ENCODE assay signal across 34 cellular contexts in genomic region chr20:47883186-47883585, GRCh38.
"Had no signal": no experiment of that assay in that cellular context is flagged by ENCODE, and none has a peak within 500 bp of the region (broad histone marks: within the 10 kb centered on the region; RNA-seq: fewer than 3 reads in every experiment).

No MANE protein-coding gene starts in this region.

- ATAC-seq: activated CD8-positive, alpha-beta T cell treated with anti-CD3 and anti-CD28 coated beads for 36 hours; activated naive CD4-positive, alpha-beta T cell treated with anti-CD3 and anti-CD28 coated beads, Interleukin-2, amount 50 U/mL, for 72 hours; activated T-cell treated with anti-CD3 and anti-CD28 coated beads, Interleukin-2, amount 50 U/mL, for 4 hours; activated T-cell treated with anti-CD3 and anti-CD28 coated beads, Interleukin-2, amount 50 U/mL, for 72 hours; activated T-helper 17 cell treated with anti-CD3 and anti-CD28 coated beads, Interleukin-2, amount 50 U/mL, for 72 hours; body of pancreas had no signal

- H3K9me3 ChIP-seq: adrenal gland, body of pancreas, breast epithelium had no signal

- FAIRE-seq: astrocyte, TTC549 had no signal

- H3K4me3 ChIP-seq: adrenal gland, body of pancreas, breast epithelium had no signal

- H3K27me3 ChIP-seq: adrenal gland, body of pancreas, brain microvascular endothelial cell, breast epithelium had no signal

- H3K4me1 ChIP-seq: adrenal gland, body of pancreas, breast epithelium had no signal

- H3K36me3 ChIP-seq: adrenal gland, brain microvascular endothelial cell, breast epithelium had no signal

- DNase-seq: activated B cell treated with CpG ODN at 0.5 μM for 24 hours; activated CD4-positive, alpha-beta memory T cell treated with anti-CD3 and anti-CD28 coated beads for 36 hours; activated CD4-positive, alpha-beta T cell treated with anti-CD3 and anti-CD28 coated beads for 4 hours; activated CD4-positive, alpha-beta T cell treated with anti-CD3 and anti-CD28 coated beads, Interleukin-2, amount 10 ng/mL, durations not matched to agents 24 days and 14 days; activated CD4-positive, alpha-beta T cell treated with anti-CD3 and anti-CD28 coated beads, Interleukin-2, amount 50 U/mL, for 1 hour; activated CD4-positive, alpha-beta T cell treated with anti-CD3 and anti-CD28 coated beads, Interleukin-2, amount 50 U/mL, for 4 hours; activated CD4-positive, CD25-positive, alpha-beta regulatory T cell treated with anti-CD3 and anti-CD28 coated beads, Interleukin-2, amount 50 U/mL, for 72 hours; activated CD8-positive, alpha-beta memory T cell treated with anti-CD3 and anti-CD28 coated beads, Interleukin-2, amount 50 U/mL, for 4 hours; activated CD8-positive, alpha-beta T cell treated with anti-CD3 and anti-CD28 coated beads for 36 hours; activated effector memory CD4-positive, alpha-beta T cell treated with anti-CD3 and anti-CD28 coated beads, Interleukin-2, amount 50 U/mL, for 16 hours; activated gamma-delta T cell treated with Interleukin-2 at 50 U/mL for 16 hours; activated naive CD4-positive, alpha-beta T cell; activated naive CD4-positive, alpha-beta T cell treated with anti-CD3 and anti-CD28 coated beads for 36 hours; activated naive CD4-positive, alpha-beta T cell treated with anti-CD3 and anti-CD28 coated beads, Interleukin-2, amount 50 U/mL, for 16 hours; activated naive CD8-positive, alpha-beta T cell treated with anti-CD3 and anti-CD28 coated beads for 36 hours; activated T-cell treated with anti-CD3 and anti-CD28 coated beads for 4 hours; activated T-cell treated with anti-CD3 and anti-CD28 coated beads, Interleukin-2, amount 50 U/mL, for 1 hour; activated T-cell treated with anti-CD3 and anti-CD28 coated beads, Interleukin-2, amount 50 U/mL, for 4 hours; activated T-cell treated with anti-CD3 and anti-CD28 coated beads, Interleukin-2, amount 50 U/mL, for 72 hours; adrenal gland; amniotic stem cell; aorta; body of pancreas; brain microvascular endothelial cell; central memory CD4-positive, alpha-beta T cell; T-helper 1 cell; T-helper 2 cell; T-helper 9 cell had no signal

- H3K27ac ChIP-seq: adrenal gland, body of pancreas, brain microvascular endothelial cell, breast epithelium, VCaP had no signal
